In the genomic region with DNA sequence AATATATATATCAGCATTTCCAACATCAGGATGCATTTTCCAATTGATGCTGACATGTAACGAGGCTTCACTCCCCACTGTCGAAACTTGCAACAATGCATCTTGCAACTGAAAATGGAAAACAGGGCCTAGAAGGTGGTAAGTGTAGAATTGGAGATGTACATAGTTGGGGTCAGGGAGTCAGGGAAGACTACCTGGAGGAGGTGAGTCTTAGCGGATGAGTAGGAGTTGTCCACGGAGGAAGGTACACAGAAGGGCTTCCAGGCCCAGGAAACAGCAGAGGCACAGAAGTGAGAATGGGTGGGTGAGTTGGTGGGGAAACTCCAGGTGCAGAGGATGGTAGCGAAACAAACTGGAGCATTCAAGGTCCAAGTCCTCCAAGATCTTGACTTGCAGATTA, we compare ENCODE assay signal across 17 cellular contexts. TPM values are rescaled to one million over a fixed set of nuclear protein-coding genes. Genes with fewer than 3 reads are reported as not detected.
DNase-seq lines count a peak whose midpoint lies in the region; ATAC-seq and FAIRE-seq lines count a peak whose summit lies in the region.
"Had no signal": no experiment of that assay in that cellular context is flagged by ENCODE, and none has a peak within 500 bp of the region (broad histone marks: within the 10 kb centered on the region; RNA-seq: fewer than 3 reads in every experiment).

No MANE protein-coding gene starts in this region.

- H3K36me3 ChIP-seq in esophagus (ENCODE audit: control insufficient read depth in 2 of 2, insufficient read depth in 2 of 2, low read length in 1 of 2) (peaks cover 0 to 15% of the 10 kb centered on the region in 2 donors), small intestine (ENCODE audit: control insufficient read depth in 2 of 2, insufficient read depth in 2 of 2, low read length in 2 of 2) (peaks cover 2 to 3% of the 10 kb centered on the region in 2 donors)
- H3K36me3 ChIP-seq: right lobe of liver, uterus had no signal

- CTCF ChIA-PET in activated CD4-positive, alpha-beta memory T cell treated with anti-CD3 and anti-CD28 coated beads for 36 hours (lab: Charles Lee) = interaction anchor here (1.1 to 4.9 kb wide), 8 partner anchors 12 to 119 kb away, joined by 3 to 150 read pairs (median 6); partner anchors contain the start of genes ANKRD13D and POLD4

- H3K4me3 Mint-ChIP-seq in activated T-cell treated with anti-CD3 and anti-CD28 coated beads, Interleukin-2, amount 50 U/mL, for 4 hours = peak overlapping the region; percentile 78
- no peak overlapping the region for H3K4me3 Mint-ChIP-seq in activated CD4-positive, alpha-beta memory T cell treated with anti-CD3 and anti-CD28 coated beads for 36 hours
- H3K4me3 Mint-ChIP-seq in stimulated activated effector memory CD8-positive, alpha-beta T cell treated with anti-CD3 and anti-CD28 coated beads, Interleukin-12 subunit alpha, Interleukin-12 subunit beta, amount 100 ng/mL, for 72 hours = peak overlapping the region; percentile 98

- no peak for ATAC-seq in activated T-cell treated with anti-CD3 and anti-CD28 coated beads, Interleukin-2, amount 50 U/mL, for 4 hours
- ATAC-seq in stimulated activated effector memory CD8-positive, alpha-beta T cell treated with anti-CD3 and anti-CD28 coated beads, Interleukin-12 subunit alpha, Interleukin-12 subunit beta, amount 100 ng/mL, for 72 hours = no peak
- ATAC-seq: right lobe of liver, Right ventricle myocardium inferior had no signal

- peaks cover 5% of the 10 kb centered on the region for H3K36me3 Mint-ChIP-seq in activated T-cell treated with anti-CD3 and anti-CD28 coated beads, Interleukin-2, amount 50 U/mL, for 4 hours (ENCODE audit: insufficient read depth)
- peaks cover 22% of the 10 kb centered on the region for H3K36me3 Mint-ChIP-seq in activated CD4-positive, alpha-beta memory T cell treated with anti-CD3 and anti-CD28 coated beads for 36 hours
- peaks cover 55% of the 10 kb centered on the region for H3K36me3 Mint-ChIP-seq in stimulated activated effector memory CD8-positive, alpha-beta T cell treated with anti-CD3 and anti-CD28 coated beads, Interleukin-12 subunit alpha, Interleukin-12 subunit beta, amount 100 ng/mL, for 72 hours

- H3K4me1 Mint-ChIP-seq in activated T-cell treated with anti-CD3 and anti-CD28 coated beads, Interleukin-2, amount 50 U/mL, for 4 hours (ENCODE audit: low read depth) = peaks cover 55% of the 10 kb centered on the region
- peaks cover 56% of the 10 kb centered on the region for H3K4me1 Mint-ChIP-seq in activated CD4-positive, alpha-beta memory T cell treated with anti-CD3 and anti-CD28 coated beads for 36 hours (ENCODE audit: low read depth)
- H3K4me1 Mint-ChIP-seq in stimulated activated effector memory CD8-positive, alpha-beta T cell treated with anti-CD3 and anti-CD28 coated beads, Interleukin-12 subunit alpha, Interleukin-12 subunit beta, amount 100 ng/mL, for 72 hours = peaks cover 70% of the 10 kb centered on the region

- H3K4me1 ChIP-seq in esophagus (ENCODE audit: control insufficient read depth in 2 of 2, insufficient read depth in 2 of 2, low read length in 1 of 2) (peaks cover 18 to 40% of the 10 kb centered on the region in 2 donors), small intestine (ENCODE audit: control insufficient read depth in 2 of 2, insufficient read depth in 1 of 2, low read depth in 1 of 2, low read length in 1 of 2) (peaks cover 7% of the 10 kb centered on the region in 2 donors)

- H3K27me3 ChIP-seq in esophagus (ENCODE audit: control insufficient read depth in 1 of 2, insufficient read depth in 2 of 2, low read length in 2 of 2) (no peaks in the 10 kb centered on the region), small intestine (ENCODE audit: control insufficient read depth in 2 of 2, insufficient read depth in 2 of 2, low read length in 2 of 2) (no peaks in the 10 kb centered on the region)
- H3K27me3 ChIP-seq: right lobe of liver, uterus had no signal

- H3K27ac Mint-ChIP-seq in activated CD4-positive, alpha-beta memory T cell treated with anti-CD3 and anti-CD28 coated beads for 36 hours = peak overlapping the region; percentile 86
- H3K27ac Mint-ChIP-seq in stimulated activated effector memory CD8-positive, alpha-beta T cell treated with anti-CD3 and anti-CD28 coated beads, Interleukin-12 subunit alpha, Interleukin-12 subunit beta, amount 100 ng/mL, for 72 hours = peak overlapping the region; percentile 98

- no peak for FAIRE-seq in small intestine (lab: Jason Lieb, UNC)

- 93 to 97% methylated on average over 5 of the region's 5 CpGs for WGBS in esophagus, 2 donors
- WGBS in small intestine, 3 donors = 91 to 98% (median 94%) methylated on average over 5 of the region's 5 CpGs

- H3K27me3 Mint-ChIP-seq in activated T-cell treated with anti-CD3 and anti-CD28 coated beads, Interleukin-2, amount 50 U/mL, for 4 hours (ENCODE audit: low read depth) = peaks cover 3% of the 10 kb centered on the region
- H3K27me3 Mint-ChIP-seq in activated CD4-positive, alpha-beta memory T cell treated with anti-CD3 and anti-CD28 coated beads for 36 hours = no peaks in the 10 kb centered on the region

- H3K9me3 Mint-ChIP-seq in activated T-cell treated with anti-CD3 and anti-CD28 coated beads, Interleukin-2, amount 50 U/mL, for 4 hours = no peaks in the 10 kb centered on the region
- no peaks in the 10 kb centered on the region for H3K9me3 Mint-ChIP-seq in activated CD4-positive, alpha-beta memory T cell treated with anti-CD3 and anti-CD28 coated beads for 36 hours
- no peaks in the 10 kb centered on the region for H3K9me3 Mint-ChIP-seq in stimulated activated effector memory CD8-positive, alpha-beta T cell treated with anti-CD3 and anti-CD28 coated beads, Interleukin-12 subunit alpha, Interleukin-12 subunit beta, amount 100 ng/mL, for 72 hours

- POLR2A ChIA-PET in activated CD4-positive, alpha-beta memory T cell treated with anti-CD3 and anti-CD28 coated beads for 36 hours (lab: Charles Lee) = interaction anchor here (0.7 to 3.2 kb wide), 5 partner anchors 13 to 53 kb away, joined by 3 to 22 read pairs (median 5); no protein-coding TSS in a partner anchor

- intact Hi-C loops in activated CD4-positive, alpha-beta memory T cell treated with anti-CD3 and anti-CD28 coated beads for 36 hours (cut with micrococcal nuclease) = loop anchor here (1.0 to 5.0 kb wide), 2 partner anchors 29 to 118 kb away; no protein-coding TSS in a partner anchor

- no peak overlapping the region for H3K4me3 ChIP-seq in esophagus (ENCODE audit: low read depth in 1 of 2, low read length in 2 of 2)
- H3K4me3 ChIP-seq in small intestine (ENCODE audit: low read depth in 1 of 2, low read length in 2 of 2) = no peak overlapping the region
- H3K4me3 ChIP-seq: left ventricle myocardium inferior, right lobe of liver, uterus had no signal

- H3K9me3 ChIP-seq in esophagus (ENCODE audit: control insufficient read depth in 2 of 2, insufficient read depth in 1 of 2, low read depth in 1 of 2, low read length in 1 of 2) = no peaks in the 10 kb centered on the region
- H3K9me3 ChIP-seq in small intestine (ENCODE audit: control insufficient read depth, low read depth) = no peaks in the 10 kb centered on the region
- H3K9me3 ChIP-seq: left ventricle myocardium inferior, right lobe of liver, uterus had no signal

- H3K27ac ChIP-seq in esophagus (ENCODE audit: low read depth in 2 of 2, low read length in 1 of 2) (peak overlapping the region; percentile 86 to 98), small intestine (ENCODE audit: low read depth in 1 of 2, low read length in 1 of 2) (no peak overlapping the region)
- H3K27ac ChIP-seq: left ventricle myocardium inferior, right lobe of liver, uterus had no signal

- no peak for DNase-seq in activated T-cell treated with anti-CD3 and anti-CD28 coated beads, Interleukin-2, amount 50 U/mL, for 4 hours
- DNase-seq in activated T-cell treated with anti-CD3 and anti-CD28 coated beads, Interleukin-2, amount 50 U/mL, for 48 hours = no peak
- no peak for DNase-seq in activated CD4-positive, alpha-beta memory T cell treated with anti-CD3 and anti-CD28 coated beads for 36 hours
- no peak for DNase-seq in stimulated activated effector memory CD8-positive, alpha-beta T cell treated with anti-CD3 and anti-CD28 coated beads, Interleukin-12 subunit alpha, Interleukin-12 subunit beta, amount 100 ng/mL, for 72 hours (ENCODE audit: low spot score in 2 of 2)
- DNase-seq in SKM-1 (lab: John Stamatoyannopoulos, UW; ENCODE audit: unreplicated experiment) (no peak), small intestine (no peak), NCI-H2081 (lab: John Stamatoyannopoulos, UW) (no peak)
- DNase-seq: DMS 273 treated with DMSO at 0.1 percent for 48 hours; GOT3; left ventricle myocardium inferior; NCI-H1092; NCI-H2171 treated with DMSO at 0.1 percent for 48 hours; stimulated activated CD4-positive, alpha-beta T cell treated with anti-CD3 and anti-CD28 coated beads, Interleukin-4, amount 100 ng/mL, for 24 hours; uterus had no signal

RNA-seq across cellular contexts. Expression of gene GRK2, which starts 2.0 kb away (rescaled TPM):
- total RNA-seq in activated T-cell treated with anti-CD3 and anti-CD28 coated beads, Interleukin-2, amount 50 U/mL, for 4 hours = 100 to 1,000 TPM; 152 to 172 (median 171) TPM
- total RNA-seq in activated CD4-positive, alpha-beta memory T cell treated with anti-CD3 and anti-CD28 coated beads for 36 hours = 100 to 1,000 TPM; 273 to 279 TPM
- polyA plus RNA-seq in esophagus = 10 to 100 TPM; 62.4 to 74.2 TPM
- polyA plus RNA-seq in small intestine = 100 to 1,000 TPM in 2 of 3 donors, 10 to 100 TPM in 1; 97.4 to 153 (median 106) TPM

RNA-seq across cellular contexts. Expression of gene ANKRD13D, which starts 24.8 kb away (rescaled TPM):
- total RNA-seq in activated T-cell treated with anti-CD3 and anti-CD28 coated beads, Interleukin-2, amount 50 U/mL, for 4 hours = 10 to 100 TPM; 67.7 to 75.4 (median 69.8) TPM
- total RNA-seq in activated CD4-positive, alpha-beta memory T cell treated with anti-CD3 and anti-CD28 coated beads for 36 hours = 10 to 100 TPM; 85.9 to 89.4 TPM
- polyA plus RNA-seq in esophagus (10 to 100 TPM; 36.8 to 87.3 TPM), small intestine (10 to 100 TPM in 2 of 3 donors, 1 to 10 TPM in 1; 7.8 to 24.1 (median 16.2) TPM)

RNA-seq across cellular contexts. Expression of gene SSH3, which starts 39.1 kb away (rescaled TPM):
- total RNA-seq in activated T-cell treated with anti-CD3 and anti-CD28 coated beads, Interleukin-2, amount 50 U/mL, for 4 hours = 1 to 10 TPM; 4.8 to 7.2 (median 6.6) TPM
- 10 to 100 TPM; 14.9 to 19.4 TPM for total RNA-seq in activated CD4-positive, alpha-beta memory T cell treated with anti-CD3 and anti-CD28 coated beads for 36 hours
- polyA plus RNA-seq in esophagus = 10 to 100 TPM; 38.6 to 55.6 TPM
- 10 to 100 TPM; 27.5 to 55.2 (median 29.7) TPM for polyA plus RNA-seq in small intestine

Comparison
In these comparisons a context has a peak if more than half of its experiments do, and no peak if none do; other contexts are left out.
1. H3K27ac ChIP-seq: peak in esophagus (2 of 2); none in small intestine (0 of 2).